In the genomic region with DNA sequence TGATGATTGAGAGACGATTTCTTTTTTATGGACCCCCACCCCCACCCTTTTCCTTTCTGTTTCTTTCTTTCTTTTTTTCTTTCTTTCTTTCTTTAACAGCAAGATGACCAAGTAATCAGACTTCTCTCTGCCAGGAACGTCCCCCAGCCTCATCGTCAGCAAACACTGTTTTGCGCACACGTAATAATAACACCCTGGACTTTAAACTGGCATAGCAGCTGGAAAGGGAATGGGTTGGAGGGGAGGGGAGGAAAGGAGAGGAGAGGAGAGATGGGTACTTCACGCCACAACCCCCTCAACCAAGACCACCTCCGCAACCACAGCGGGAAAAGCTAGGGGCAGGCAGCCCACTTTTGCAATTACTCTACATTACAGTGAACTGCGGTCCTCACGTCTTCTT, we compare ENCODE assay signal across 15 cellular contexts. TPM values are rescaled to one million over a fixed set of nuclear protein-coding genes. Genes with fewer than 3 reads are reported as not detected.
DNase-seq lines count a peak whose midpoint lies in the region; ATAC-seq and TF ChIP-seq lines count a peak whose summit lies in the region.
"Had no signal": no experiment of that assay in that cellular context is flagged by ENCODE, and none has a peak within 500 bp of the region (broad histone marks: within the 10 kb centered on the region; RNA-seq: fewer than 3 reads in every experiment).

No MANE protein-coding gene starts in this region.

- no peak for DNase-seq in NT2/D1 (ENCODE audit: low read depth, low spot score)
- DNase-seq in colonic mucosa, result no peak
- no peak for DNase-seq in NCI-H2029 treated with DMSO at 0.1 percent for 48 hours (lab: John Stamatoyannopoulos, UW)
- no peak for DNase-seq in SW 1271 (lab: John Stamatoyannopoulos, UW)
- DNase-seq: activated CD8-positive, alpha-beta memory T cell treated with anti-CD3 and anti-CD28 coated beads, Interleukin-2, amount 50 U/mL, for 48 hours; NCI-H2029; OCI-M1; stimulated activated CD4-positive, alpha-beta T cell treated with anti-CD3 and anti-CD28 coated beads, Interleukin-4, amount 100 ng/mL, for 24 hours; T-helper 9 cell had no signal

- intact Hi-C loops in colonic mucosa (cut with DNase I), result no loop called here

- no peak for ATAC-seq in GM18511 (IDR thresholded peaks at IDR 0.05; ENCODE audit: unreplicated experiment)
- ATAC-seq: gastroesophageal sphincter had no signal

- H3K4me3 ChIP-seq in NT2/D1 (ENCODE audit: insufficient read length, low read depth) (peak overlapping the region; percentile 19), colonic mucosa (peak overlapping the region; percentile 38), mesodermal cell (ENCODE audit: extremely low read depth, insufficient read depth, low read length, poor library complexity, severe bottlenecking) (peak overlapping the region; percentile 35), subcutaneous abdominal adipose tissue (ENCODE audit: low read depth in 1 of 5, low read length in 5 of 5) (peak overlapping the region; percentile 13 to 69 (median 60))

- peak overlapping the region; percentile 17 for H3K9ac ChIP-seq in NT2/D1 (ENCODE audit: insufficient read length, low read depth)
- no peak overlapping the region for H3K9ac ChIP-seq in colonic mucosa (ENCODE audit: low read depth in 2 of 2, low read length in 2 of 2)
- peak overlapping the region in 2 of 5 donors; percentile 4 to 41 for H3K9ac ChIP-seq in subcutaneous abdominal adipose tissue (ENCODE audit: low read length in 5 of 5)

- H3K36me3 ChIP-seq in NT2/D1 (ENCODE audit: insufficient read depth, insufficient read length, low read length), result no peaks in the 10 kb centered on the region
- H3K36me3 ChIP-seq in colonic mucosa, result no peaks in the 10 kb centered on the region
- H3K36me3 ChIP-seq in mesodermal cell (ENCODE audit: control insufficient read depth, insufficient read depth, low read length), result no peaks in the 10 kb centered on the region
- no peaks in the 10 kb centered on the region for H3K36me3 ChIP-seq in subcutaneous abdominal adipose tissue (ENCODE audit: control insufficient read depth in 5 of 5, insufficient read depth in 5 of 5, low read length in 5 of 5)
- H3K36me3 ChIP-seq: gastroesophageal sphincter had no signal

- H3K27me3 ChIP-seq in NT2/D1 (ENCODE audit: insufficient read depth, insufficient read length), result peaks cover 42% of the 10 kb centered on the region
- H3K27me3 ChIP-seq in colonic mucosa, result peaks cover 4% of the 10 kb centered on the region
- H3K27me3 ChIP-seq in subcutaneous abdominal adipose tissue (ENCODE audit: control insufficient read depth in 5 of 5, insufficient read depth in 4 of 5, low read length in 5 of 5), result peaks cover 20 to 29% (median 21%) of the 10 kb centered on the region in 5 donors

- H3K9me3 ChIP-seq in NT2/D1 (ENCODE audit: insufficient read depth, low read length) (no peaks in the 10 kb centered on the region), colonic mucosa (no peaks in the 10 kb centered on the region), mesodermal cell (ENCODE audit: control insufficient read depth, low read length) (no peaks in the 10 kb centered on the region), subcutaneous abdominal adipose tissue (ENCODE audit: control insufficient read depth in 5 of 5, low read length in 5 of 5) (no peaks in the 10 kb centered on the region)
- H3K9me3 ChIP-seq: gastroesophageal sphincter had no signal

- no peak for TF ChIP-seq CTCF in colonic mucosa (IDR thresholded peaks at IDR 0.05)

- WGBS in mesodermal cell (ENCODE audit: insufficient coverage in 2 of 2), 2 experiments, result 0% methylated on average over 1 to 3 of the region's 10 CpGs

- H3K4me1 ChIP-seq in NT2/D1 (ENCODE audit: insufficient read depth, insufficient read length) (no peaks in the 10 kb centered on the region), colonic mucosa (no peaks in the 10 kb centered on the region), mesodermal cell (ENCODE audit: control insufficient read depth, insufficient read depth, low read length, poor library complexity, severe bottlenecking) (peaks cover 11% of the 10 kb centered on the region), subcutaneous abdominal adipose tissue (ENCODE audit: control insufficient read depth in 5 of 5, insufficient read depth in 5 of 5, low read length in 5 of 5) (peaks cover 0 to 18% (median 14%) of the 10 kb centered on the region in 5 donors)

- H3K27ac ChIP-seq in colonic mucosa, result peak overlapping the region; percentile 50
- H3K27ac ChIP-seq in mesodermal cell (ENCODE audit: low read depth, low read length, severe bottlenecking), result no peak overlapping the region
- no peak overlapping the region for H3K27ac ChIP-seq in subcutaneous abdominal adipose tissue (ENCODE audit: low read depth, low read length)
- H3K27ac ChIP-seq: gastroesophageal sphincter had no signal

RNA-seq across cellular contexts. Expression of a gene that starts 1.1 kb away (rescaled TPM):
- total RNA-seq in colonic mucosa, result 10 to 100 TPM in 1 of 2 donors, 1 to 10 TPM in 1; 2.2 to 27.3 TPM
- polyA plus RNA-seq in mesodermal cell (2013, experiment 1 of 2), result 1.4 TPM
- polyA plus RNA-seq in mesodermal cell (2013, experiment 2 of 2), result 1.8 TPM
- total RNA-seq: bronchial epithelial cell, myocyte had no signal
